Comparison of ENCODE assay signal across 20 cellular contexts in genomic region chr7:35551682-35552081, GRCh38.
DNase-seq lines count a peak whose midpoint lies in the region; ATAC-seq and TF ChIP-seq lines count a peak whose summit lies in the region.
"Had no signal": no experiment of that assay in that cellular context is flagged by ENCODE, and none has a peak within 500 bp of the region (broad histone marks: within the 10 kb centered on the region; RNA-seq: fewer than 3 reads in every experiment).

No MANE protein-coding gene starts in this region.

- no peaks in the 10 kb centered on the region for H3K9me3 ChIP-seq in right atrium auricular region
- H3K9me3 ChIP-seq in right cardiac atrium (ENCODE audit: control insufficient read depth, low read length): no peaks in the 10 kb centered on the region
- H3K9me3 ChIP-seq in WERI-Rb-1 (ENCODE audit: severe bottlenecking): no peaks in the 10 kb centered on the region
- H3K9me3 ChIP-seq: HAP-1, Peyer's patch had no signal

- TF ChIP-seq CTCF in right atrium auricular region (IDR thresholded peaks at IDR 0.05) (no peak), WTC11 (IDR thresholded peaks at IDR 0.05) (no peak), WERI-Rb-1 (IDR thresholded peaks at IDR 0.05; ENCODE audit: low read depth, low read length) (no peak)

- POLR2A ChIA-PET in WTC11 (lab: Charles Lee): no interaction called here

- H3K27ac ChIP-seq in right atrium auricular region: no peak overlapping the region
- no peak overlapping the region for H3K27ac ChIP-seq in right cardiac atrium (ENCODE audit: low read length)
- no peak overlapping the region for H3K27ac ChIP-seq in WERI-Rb-1
- H3K27ac ChIP-seq: Peyer's patch had no signal

- CTCF ChIA-PET in WTC11 (lab: Charles Lee): interaction anchor here (0.8 to 2.4 kb wide), 4 partner anchors 18 to 42 kb away, joined by 3 to 8 read pairs (median 4); no protein-coding TSS in a partner anchor

- H3K9me3 Mint-ChIP-seq in WTC11: no peaks in the 10 kb centered on the region

- peak; percentile 28 for DNase-seq in right atrium auricular region (ENCODE audit: low spot score)
- no peak for DNase-seq in right cardiac atrium
- DNase-seq in WTC11 (ENCODE audit: low spot score): peak; percentile 19
- DNase-seq in islet precursor cell: peak; percentile 24
- no peak for DNase-seq in NCI-H446 (lab: John Stamatoyannopoulos, UW)
- DNase-seq in WERI-Rb-1: no peak
- DNase-seq: DMS79; KBM-7; NCI-H1092 treated with DMSO at 0.1 percent for 48 hours; NCI-H1436 treated with DMSO at 0.1 percent for 48 hours; NCI-H2029; NCI-H226; NCI-H524; NCI-H774; NK-92 treated with Interleukin-12 subunit alpha and Interleukin-12 subunit beta, amount 100 ng/mL, for 24 hours; Peyer's patch had no signal

- 33% methylated on average over 3 of the region's 3 CpGs for WGBS in right cardiac atrium

- H3K4me3 Mint-ChIP-seq in WTC11: no peak overlapping the region
- H3K4me3 Mint-ChIP-seq: B cell had no signal

- no peaks in the 10 kb centered on the region for H3K36me3 Mint-ChIP-seq in WTC11

- intact Hi-C loops in right cardiac atrium (cut with DNase I): no loop called here

- H3K4me3 ChIP-seq in right atrium auricular region: no peak overlapping the region
- H3K4me3 ChIP-seq in right cardiac atrium (ENCODE audit: low read length): no peak overlapping the region
- H3K4me3 ChIP-seq in WERI-Rb-1 (ENCODE audit: low read depth, low read length): no peak overlapping the region
- H3K4me3 ChIP-seq: GM12878, HAP-1, Peyer's patch had no signal

- ATAC-seq in right cardiac atrium (no peak), WTC11 (peak; percentile 73)
- ATAC-seq in activated CD4-positive, CD25-positive, alpha-beta regulatory T cell treated with anti-CD3 and anti-CD28 coated beads, Interleukin-2, amount 50 U/mL, for 24 hours: no peak
- ATAC-seq: GM12878 had no signal

- no peak overlapping the region for H3K27ac Mint-ChIP-seq in WTC11
- H3K27ac Mint-ChIP-seq: B cell had no signal

- H3K27me3 ChIP-seq in right atrium auricular region (no peaks in the 10 kb centered on the region), right cardiac atrium (ENCODE audit: control insufficient read depth, insufficient read depth) (no peaks in the 10 kb centered on the region), WERI-Rb-1 (ENCODE audit: insufficient read depth, low read depth, severe bottlenecking) (no peaks in the 10 kb centered on the region)
- H3K27me3 ChIP-seq: Peyer's patch had no signal

- no peaks in the 10 kb centered on the region for H3K4me1 Mint-ChIP-seq in WTC11
- H3K4me1 Mint-ChIP-seq: B cell had no signal

- H3K4me1 ChIP-seq in right atrium auricular region: peaks cover 0 to 5% of the 10 kb centered on the region in 2 donors
- H3K4me1 ChIP-seq in right cardiac atrium (ENCODE audit: control insufficient read depth, insufficient read depth, low read length): no peaks in the 10 kb centered on the region
- H3K4me1 ChIP-seq: HAP-1, Peyer's patch had no signal

- H3K27me3 Mint-ChIP-seq in WTC11 (ENCODE audit: low read depth): no peaks in the 10 kb centered on the region

- no peaks in the 10 kb centered on the region for H3K36me3 ChIP-seq in right atrium auricular region
- no peaks in the 10 kb centered on the region for H3K36me3 ChIP-seq in WERI-Rb-1
- H3K36me3 ChIP-seq: HAP-1, Peyer's patch had no signal

TF ChIP-seq in WTC11, 78 proteins besides CTCF, POLR2A, EP300 and RAD21:
- TF ChIP-seq E2F5 (CRISPR knock-in tag; IDR thresholded peaks at IDR 0.05) (no peak), NR2C2 (CRISPR knock-in tag; IDR thresholded peaks at IDR 0.05) (no peak)
- TF ChIP-seq, protein P1, sequence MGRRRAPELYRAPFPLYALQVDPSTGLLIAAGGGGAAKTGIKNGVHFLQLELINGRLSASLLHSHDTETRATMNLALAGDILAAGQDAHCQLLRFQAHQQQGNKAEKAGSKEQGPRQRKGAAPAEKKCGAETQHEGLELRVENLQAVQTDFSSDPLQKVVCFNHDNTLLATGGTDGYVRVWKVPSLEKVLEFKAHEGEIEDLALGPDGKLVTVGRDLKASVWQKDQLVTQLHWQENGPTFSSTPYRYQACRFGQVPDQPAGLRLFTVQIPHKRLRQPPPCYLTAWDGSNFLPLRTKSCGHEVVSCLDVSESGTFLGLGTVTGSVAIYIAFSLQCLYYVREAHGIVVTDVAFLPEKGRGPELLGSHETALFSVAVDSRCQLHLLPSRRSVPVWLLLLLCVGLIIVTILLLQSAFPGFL (CRISPR knock-in tag; IDR thresholded peaks at IDR 0.05; ENCODE audit: borderline replicate concordance): no peak
- TF ChIP-seq, protein P2, sequence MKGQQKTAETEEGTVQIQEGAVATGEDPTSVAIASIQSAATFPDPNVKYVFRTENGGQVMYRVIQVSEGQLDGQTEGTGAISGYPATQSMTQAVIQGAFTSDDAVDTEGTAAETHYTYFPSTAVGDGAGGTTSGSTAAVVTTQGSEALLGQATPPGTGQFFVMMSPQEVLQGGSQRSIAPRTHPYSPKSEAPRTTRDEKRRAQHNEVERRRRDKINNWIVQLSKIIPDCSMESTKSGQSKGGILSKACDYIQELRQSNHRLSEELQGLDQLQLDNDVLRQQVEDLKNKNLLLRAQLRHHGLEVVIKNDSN (CRISPR knock-in tag; IDR thresholded peaks at IDR 0.05): peak; percentile 46; the same call in 1 of the 2 replicates

Comparison
In these comparisons a context has a peak if more than half of its experiments do, and no peak if none do; other contexts are left out.
1. DNase-seq: peak in right atrium auricular region (single experiment), WTC11 (single experiment) and islet precursor cell (single experiment); none in right cardiac atrium (0 of 3), NCI-H446 (0 of 2) and WERI-Rb-1 (single experiment).